ENCODE assay signal across 21 cellular contexts in the genomic region with DNA sequence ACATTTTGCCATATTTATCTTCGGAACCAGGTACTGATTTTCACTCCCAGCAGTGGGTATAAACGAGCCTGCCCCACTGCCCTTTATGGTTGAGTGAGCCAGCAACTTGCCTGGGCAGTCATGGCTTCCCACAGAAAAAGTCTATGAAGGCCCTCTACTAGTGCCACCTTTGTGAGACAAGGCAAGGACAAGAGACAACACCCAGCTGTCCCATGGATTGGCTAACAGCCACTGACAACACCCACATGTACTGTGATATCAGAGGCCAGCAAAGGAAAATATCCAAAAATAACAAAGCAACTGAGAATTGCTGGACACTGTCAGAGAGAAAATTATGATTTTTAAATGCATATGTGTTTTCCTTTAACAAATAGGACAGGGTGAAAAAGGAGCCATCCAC.
DNase-seq lines count a peak whose midpoint lies in the region; ATAC-seq and TF ChIP-seq lines count a peak whose summit lies in the region.
"Had no signal": no experiment of that assay in that cellular context is flagged by ENCODE, and none has a peak within 500 bp of the region (broad histone marks: within the 10 kb centered on the region; RNA-seq: fewer than 3 reads in every experiment).

No MANE protein-coding gene starts in this region.

- peak; percentile 35 for DNase-seq in fibroblast of pulmonary artery (ENCODE audit: low read depth)
- DNase-seq in myocyte (ENCODE audit: low read depth) = peak; percentile 63
- DNase-seq: activated CD4-positive, alpha-beta memory T cell treated with anti-CD3 and anti-CD28 coated beads, Interleukin-2, amount 10 ng/mL, durations not matched to agents 7 days and 5 days; activated gamma-delta T cell; activated T-cell treated with anti-CD3 and anti-CD28 coated beads for 4 hours; GM23248; hippocampal formation; KBM-7; NCI-H187 treated with DMSO at 0.1 percent for 48 hours; NCI-H226; occipital lobe; stimulated activated CD4-positive, alpha-beta T cell treated with anti-CD3 and anti-CD28 coated beads, Interleukin-15, amount 100 ng/mL, for 24 hours; T1000 had no signal

- no peaks in the 10 kb centered on the region for H3K36me3 ChIP-seq in ACC112 (ENCODE audit: insufficient read depth, low read length)
- H3K36me3 ChIP-seq: BLaER1, vagina had no signal

- peaks cover 13% of the 10 kb centered on the region for H3K4me1 ChIP-seq in ACC112 (ENCODE audit: control insufficient read depth, insufficient read depth, low read length, unreplicated experiment)
- H3K4me1 ChIP-seq: BLaER1, vagina had no signal

- no peaks in the 10 kb centered on the region for H3K79me2 ChIP-seq in ACC112 (ENCODE audit: control insufficient read depth, insufficient read depth, low read length, unreplicated experiment)

- TF ChIP-seq CTCF in fibroblast of pulmonary artery (IDR thresholded peaks at IDR 0.05; ENCODE audit: low read length, missing control alignments) = no peak

- H2AFZ ChIP-seq in ACC112 (ENCODE audit: low read length, unreplicated experiment) = peak overlapping the region; percentile 71
- H2AFZ ChIP-seq: GM23248 had no signal

- peak overlapping the region; percentile 55; the same call in 1 of the 2 replicates for H3K4me3 ChIP-seq in ACC112 (ENCODE audit: low read depth, low read length)
- H3K4me3 ChIP-seq in fibroblast of pulmonary artery (replicated peaks; ENCODE audit: low read depth, low read length) = no peak overlapping the region
- H3K4me3 ChIP-seq: BLaER1, GM23248, vagina had no signal

- no peaks in the 10 kb centered on the region for H3K27me3 ChIP-seq in ACC112 (ENCODE audit: insufficient read depth, low read length)
- H3K27me3 ChIP-seq: BLaER1, vagina had no signal

- H3K27ac ChIP-seq in ACC112 (ENCODE audit: low read depth, low read length) = no peak overlapping the region
- H3K27ac ChIP-seq: BLaER1, GM23248, vagina had no signal

- ATAC-seq in SK-N-SH treated with all-trans-retinoic acid at 6 μM for 48 hours = no peak
- no peak for ATAC-seq in GM18909 (IDR thresholded peaks at IDR 0.05; ENCODE audit: poor library complexity, unreplicated experiment)
- no peak for ATAC-seq in HG02885 (IDR thresholded peaks at IDR 0.05; ENCODE audit: poor library complexity, unreplicated experiment)
- no peak for ATAC-seq in GM19455 (IDR thresholded peaks at IDR 0.05; ENCODE audit: unreplicated experiment)
- no peak for ATAC-seq in HG02852 (IDR thresholded peaks at IDR 0.05; ENCODE audit: unreplicated experiment)

TF ChIP-seq in SK-N-SH treated with all-trans-retinoic acid at 6 μM for 48 hours, 23 proteins besides CTCF, POLR2A, EP300 and RAD21:
- TF ChIP-seq ZFP30 (CRISPR knock-in tag; IDR thresholded peaks at IDR 0.05) = 0 out of 2 replicates have a peak, but pooled peaks have one; percentile 11
- TF ChIP-seq OSR1 (CRISPR knock-in tag; IDR thresholded peaks at IDR 0.05) = no peak
- no peak for TF ChIP-seq TCF4 (CRISPR knock-in tag; IDR thresholded peaks at IDR 0.05; ENCODE audit: borderline replicate concordance)
- TF ChIP-seq SNAI2 (CRISPR knock-in tag; IDR thresholded peaks at IDR 0.05) = no peak
- TF ChIP-seq, protein P1, sequence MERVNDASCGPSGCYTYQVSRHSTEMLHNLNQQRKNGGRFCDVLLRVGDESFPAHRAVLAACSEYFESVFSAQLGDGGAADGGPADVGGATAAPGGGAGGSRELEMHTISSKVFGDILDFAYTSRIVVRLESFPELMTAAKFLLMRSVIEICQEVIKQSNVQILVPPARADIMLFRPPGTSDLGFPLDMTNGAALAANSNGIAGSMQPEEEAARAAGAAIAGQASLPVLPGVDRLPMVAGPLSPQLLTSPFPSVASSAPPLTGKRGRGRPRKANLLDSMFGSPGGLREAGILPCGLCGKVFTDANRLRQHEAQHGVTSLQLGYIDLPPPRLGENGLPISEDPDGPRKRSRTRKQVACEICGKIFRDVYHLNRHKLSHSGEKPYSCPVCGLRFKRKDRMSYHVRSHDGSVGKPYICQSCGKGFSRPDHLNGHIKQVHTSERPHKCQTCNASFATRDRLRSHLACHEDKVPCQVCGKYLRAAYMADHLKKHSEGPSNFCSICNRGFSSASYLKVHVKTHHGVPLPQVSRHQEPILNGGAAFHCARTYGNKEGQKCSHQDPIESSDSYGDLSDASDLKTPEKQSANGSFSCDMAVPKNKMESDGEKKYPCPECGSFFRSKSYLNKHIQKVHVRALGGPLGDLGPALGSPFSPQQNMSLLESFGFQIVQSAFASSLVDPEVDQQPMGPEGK (CRISPR knock-in tag; IDR thresholded peaks at IDR 0.05; ENCODE audit: borderline replicate concordance) = no peak
